Comparison of ENCODE assay signal across 9 cellular contexts in the genomic region with DNA sequence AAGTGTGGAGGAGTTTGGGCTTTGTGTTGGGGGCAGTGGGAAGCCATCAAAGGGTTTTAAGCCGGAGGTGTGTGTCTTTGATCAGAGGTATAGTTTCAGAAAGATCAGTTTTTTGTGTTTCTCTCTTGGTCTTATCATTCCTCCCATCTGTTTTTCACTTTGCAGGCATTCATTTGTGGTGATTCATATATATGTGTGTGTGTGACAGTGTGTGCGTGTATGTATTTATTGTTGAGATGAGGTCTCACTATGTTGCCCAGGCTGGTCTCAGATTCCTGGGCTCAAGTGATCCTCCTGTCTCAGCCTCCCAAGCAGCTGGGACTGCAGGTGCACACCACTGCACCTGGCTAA. TPM values are rescaled to one million over a fixed set of nuclear protein-coding genes. Genes with fewer than 3 reads are reported as not detected.
DNase-seq lines count a peak whose midpoint lies in the region; TF ChIP-seq lines count a peak whose summit lies in the region.
"Had no signal": no experiment of that assay in that cellular context is flagged by ENCODE, and none has a peak within 500 bp of the region (broad histone marks: within the 10 kb centered on the region; RNA-seq: fewer than 3 reads in every experiment).

No MANE protein-coding gene starts in this region.

- no peak overlapping the region for H3K27ac ChIP-seq in mesendoderm (ENCODE audit: low read depth, low read length)

- H2BK120ac ChIP-seq in mesendoderm (ENCODE audit: low read depth, low read length): no peak overlapping the region

- WGBS in mesendoderm (ENCODE audit: extremely low coverage, insufficient coverage, low lambda C conversion rate): no CpG with 5 or more reads among the region's 2 CpGs

- H3K4ac ChIP-seq in mesendoderm (ENCODE audit: low read depth, low read length): no peak overlapping the region

- peaks cover 3% of the 10 kb centered on the region for H3K79me1 ChIP-seq in mesendoderm (ENCODE audit: low read length)

- CTCF ChIA-PET in BJ (lab: Yijun Ruan, JAX): interaction anchor here (0.6 kb wide), 2 partner anchors 8 to 17 kb away, joined by 3 read pairs; no protein-coding TSS in a partner anchor

- H3K27me3 ChIP-seq in BJ (ENCODE audit: control insufficient read depth, insufficient read depth, low read length) (no peaks in the 10 kb centered on the region), mesendoderm (ENCODE audit: insufficient read depth, low read length, poor library complexity) (no peaks in the 10 kb centered on the region)

- peak overlapping the region; percentile 60 for H3K9ac ChIP-seq in mesendoderm (ENCODE audit: low read length)

- peak overlapping the region; percentile 68 for H3K23ac ChIP-seq in mesendoderm (ENCODE audit: low read length)

- H2AK5ac ChIP-seq in mesendoderm (ENCODE audit: low read length): no peak overlapping the region

- H3K4me3 ChIP-seq in BJ (ENCODE audit: low read depth, low read length) (peak overlapping the region; percentile 67), mesendoderm (ENCODE audit: low read length) (no peak overlapping the region)
- peak overlapping the region; percentile 68 for H3K4me3 ChIP-seq in Jurkat, Clone E6-1 (ENCODE audit: low read length)

- no peak overlapping the region for H4K8ac ChIP-seq in mesendoderm (ENCODE audit: low read depth, low read length)

- no peak overlapping the region for H2BK5ac ChIP-seq in mesendoderm (ENCODE audit: low read length)

- no peak overlapping the region for H3K18ac ChIP-seq in mesendoderm (ENCODE audit: low read length)

- H2BK15ac ChIP-seq in mesendoderm (replicated peaks; ENCODE audit: low read depth): no peak overlapping the region

- H3K36me3 ChIP-seq in BJ (ENCODE audit: control insufficient read depth, insufficient read depth, low read length): no peaks in the 10 kb centered on the region
- H3K36me3 ChIP-seq in mesendoderm (ENCODE audit: control insufficient read depth, insufficient read depth, low read length): no peaks in the 10 kb centered on the region

- POLR2A ChIA-PET in BJ (lab: Charles Lee): no interaction called here

- DNase-seq in BJ (ENCODE audit: low read depth): no peak
- DNase-seq in Jurkat, Clone E6-1 (ENCODE audit: low read depth, low spot score): peak; percentile 96
- DNase-seq in central memory CD4-positive, alpha-beta T cell: peak; percentile 19
- DNase-seq in mesendoderm: no peak
- no peak for DNase-seq in DMS 273 treated with DMSO at 0.1 percent for 48 hours (lab: John Stamatoyannopoulos, UW)
- DNase-seq in HuH-7 (ENCODE audit: low spot score): no peak
- no peak for DNase-seq in cerebellar cortex (ENCODE audit: low spot score)
- DNase-seq in mesenteric fat pad (ENCODE audit: low spot score): no peak
- DNase-seq: activated gamma-delta T cell treated with Interleukin-2 at 50 U/mL for 16 hours had no signal

- no peaks in the 10 kb centered on the region for H3K4me1 ChIP-seq in mesendoderm (ENCODE audit: control insufficient read depth, low read depth, low read length)

- H3K56ac ChIP-seq in mesendoderm (ENCODE audit: low read length): peak overlapping the region; percentile 38

- no peak overlapping the region for H4K5ac ChIP-seq in mesendoderm (ENCODE audit: low read length)

- H3K79me2 ChIP-seq in mesendoderm (ENCODE audit: control insufficient read depth, insufficient read depth, low read length): peaks cover 4% of the 10 kb centered on the region

- peak overlapping the region; percentile 54 for H3K4me2 ChIP-seq in mesendoderm (ENCODE audit: low read length)

- no peak for TF ChIP-seq CTCF in BJ (IDR thresholded peaks at IDR 0.05; ENCODE audit: insufficient read depth, low read depth, low read length)

RNA-seq across cellular contexts. Expression of gene SERINC3, which starts 11.1 kb away (rescaled TPM):
- 284 and 333 TPM in 2 replicates for polyA plus RNA-seq in BJ (2011; rRNA removed)
- 255 and 406 TPM in 2 replicates for polyA minus RNA-seq in BJ (2011; rRNA and poly(A)+ RNA removed)
- 49.0 TPM for polyA plus RNA-seq in Jurkat, Clone E6-1 (2012; ENCODE audit: insufficient read depth, insufficient read length)
- polyA plus RNA-seq in mesendoderm (2013, experiment 1 of 2): 66.1 TPM
- 66.8 TPM for polyA plus RNA-seq in mesendoderm (2013, experiment 2 of 2)
- total RNA-seq in mesenteric fat pad: 123 TPM

RNA-seq across cellular contexts. Expression of gene PKIG, which starts 49.4 kb away (rescaled TPM):
- polyA plus RNA-seq in BJ (2011; rRNA removed): 130 and 186 TPM in 2 replicates
- polyA minus RNA-seq in BJ (2011; rRNA and poly(A)+ RNA removed): 46.1 and 52.6 TPM in 2 replicates
- 19.3 TPM for polyA plus RNA-seq in Jurkat, Clone E6-1 (2012; ENCODE audit: insufficient read depth, insufficient read length)
- 49.6 TPM for polyA plus RNA-seq in mesendoderm (2013, experiment 1 of 2)
- polyA plus RNA-seq in mesendoderm (2013, experiment 2 of 2): 50.6 TPM
- total RNA-seq in mesenteric fat pad: 50.1 TPM

RNA-seq across cellular contexts. Expression of gene TTPAL, which starts 57.3 kb away (rescaled TPM):
- polyA plus RNA-seq in BJ (2011; rRNA removed): 9.4 and 13.8 TPM in 2 replicates
- polyA minus RNA-seq in BJ (2011; rRNA and poly(A)+ RNA removed): 18.0 and 20.6 TPM in 2 replicates
- 7.4 TPM for polyA plus RNA-seq in Jurkat, Clone E6-1 (2012; ENCODE audit: insufficient read depth, insufficient read length)
- polyA plus RNA-seq in mesendoderm (2013, experiment 1 of 2): 9.7 TPM
- 9.1 TPM for polyA plus RNA-seq in mesendoderm (2013, experiment 2 of 2)
- total RNA-seq in mesenteric fat pad: 19.8 TPM

Comparison
In these comparisons a context has a peak if more than half of its experiments do, and no peak if none do; other contexts are left out.
1. DNase-seq: peak in Jurkat, Clone E6-1 (single experiment) and central memory CD4-positive, alpha-beta T cell (single experiment); none in BJ (single experiment), mesendoderm (single experiment), DMS 273 treated with DMSO at 0.1 percent for 48 hours (single experiment), HuH-7 (single experiment), cerebellar cortex (single experiment) and mesenteric fat pad (single experiment).